In genomic region chr3:131386429-131386926, GRCh38 we compare ENCODE assay signal across 9 cellular contexts. TPM values are rescaled to one million over a fixed set of nuclear protein-coding genes. Genes with fewer than 3 reads are reported as not detected.
A peak's percentile ranks its signal among the peaks of the same experiment; 100 is the strongest.
DNase-seq lines count a peak whose midpoint lies in the region; ATAC-seq, FAIRE-seq and TF ChIP-seq lines count a peak whose summit lies in the region.
"Had no signal": no experiment of that assay in that cellular context is flagged by ENCODE, and none has a peak within 500 bp of the region (broad histone marks: within the 10 kb centered on the region; RNA-seq: fewer than 3 reads in every experiment).

No MANE protein-coding gene starts in this region.

- ATAC-seq in K562 (no peak), GM18519 (IDR thresholded peaks at IDR 0.05; ENCODE audit: low FRiP score, unreplicated experiment) (no peak), HG02852 (IDR thresholded peaks at IDR 0.05; ENCODE audit: unreplicated experiment) (no peak)
- ATAC-seq: PC-3 had no signal

- TF ChIP-seq EP300 in K562 (IDR thresholded peaks at IDR 0.05; ENCODE audit: low read length) (no peak), suprapubic skin (IDR thresholded peaks at IDR 0.05) (no peak)

- peaks cover 12% of the 10 kb centered on the region; the same call in 2 of the 3 replicates for H3K79me2 ChIP-seq in K562 (ENCODE audit: control insufficient read depth, insufficient read depth, low read length)

- no peaks in the 10 kb centered on the region for H4K20me1 ChIP-seq in K562 (replicated peaks; ENCODE audit: control insufficient read depth, insufficient read depth, low read length)

- peaks cover 14% of the 10 kb centered on the region; the same call in 2 of the 3 replicates for H3K36me3 ChIP-seq in K562 (ENCODE audit: control insufficient read depth, insufficient read depth, low read length)
- peaks cover 13% of the 10 kb centered on the region for H3K36me3 ChIP-seq in suprapubic skin

- H3K4me1 ChIP-seq in K562 (replicated peaks in 1 of 2; ENCODE audit: control insufficient read depth in 2 of 2, insufficient read depth in 2 of 2, low read length in 2 of 2) = peaks cover 0 to 7% of the 10 kb centered on the region in 2 experiments; a peak in 1 of 5 replicates
- H3K4me1 ChIP-seq in suprapubic skin = peaks cover 40% of the 10 kb centered on the region

- H3K9me3 ChIP-seq in K562 (replicated peaks; ENCODE audit: control insufficient read depth, insufficient read depth, low read depth, low read length) (no peaks in the 10 kb centered on the region), suprapubic skin (no peaks in the 10 kb centered on the region)

- H3K4me3 ChIP-seq in K562 (no peak overlapping the region), lower leg skin (ENCODE audit: low read depth, poor library complexity, severe bottlenecking) (no peak overlapping the region), suprapubic skin (no peak overlapping the region)

- no peak for TF ChIP-seq CTCF in K562 (IDR thresholded peaks at IDR 0.05 in 2 of 3, conservative IDR thresholded peaks at IDR 0.05 in 1 of 3; ENCODE audit: insufficient read depth in 2 of 3, low read depth in 1 of 3, low read length in 3 of 3)
- TF ChIP-seq CTCF in lower leg skin (IDR thresholded peaks at IDR 0.05) = no peak
- TF ChIP-seq CTCF in suprapubic skin (IDR thresholded peaks at IDR 0.05) = no peak

- BruUV-seq in K562 (replicated peaks; lab: Mats Ljungman, UMichigan) = no TSS peak

- H3K27ac ChIP-seq in K562 (ENCODE audit: extremely low read depth, low read depth, low read length) (no peak overlapping the region), suprapubic skin (peak overlapping the region; percentile 63)

- no peak for TF ChIP-seq RAD21 in K562 (CRISPR knock-in tag; conservative IDR thresholded peaks at IDR 0.05 in 1 of 2, IDR thresholded peaks at IDR 0.05 in 1 of 2)

- DNase-seq in NOMO-1 (lab: John Stamatoyannopoulos, UW; ENCODE audit: unreplicated experiment in 2 of 2) (peak; percentile 96 to 98), K562 (ENCODE audit: extremely low read depth in 1 of 4, low spot score in 3 of 4) (no peak), lower leg skin (ENCODE audit: low spot score in 2 of 2) (peak; percentile 81 to 93), suprapubic skin (ENCODE audit: low spot score in 2 of 2) (peak; percentile 82 to 88), RCC 7860 (ENCODE audit: low spot score) (no peak)
- DNase-seq in stimulated activated naive CD4-positive, alpha-beta T cell treated with Interleukin-2 at 50 U/mL for 16 hours (lab: John Stamatoyannopoulos, UW) = no peak
- DNase-seq: PC-3 had no signal

- H3K4me2 ChIP-seq in K562 (ENCODE audit: insufficient read depth, low read length) = no peak overlapping the region

- 61% methylated on average over 5 of the region's 5 CpGs for WGBS in K562 (ENCODE audit: insufficient coverage, low coverage, missing lambda C conversion rate)
- 51 to 60% methylated on average over 5 of the region's 5 CpGs for WGBS in lower leg skin, 2 donors
- WGBS in suprapubic skin = 53% methylated on average over 5 of the region's 5 CpGs

- FAIRE-seq in K562 (lab: Jason Lieb, UNC) (no peak), RCC 7860 (lab: Jason Lieb, UNC) (no peak)

- TF ChIP-seq POLR2A in K562 (conservative IDR thresholded peaks at IDR 0.05) = no peak
- TF ChIP-seq POLR2A in lower leg skin (IDR thresholded peaks at IDR 0.05) = no peak
- TF ChIP-seq POLR2A in suprapubic skin (IDR thresholded peaks at IDR 0.05) = no peak

- CTCF ChIA-PET in K562 (lab: Yijun Ruan, JAX; ENCODE audit: low intra/inter-chr PET ratio) = no interaction called here

- no peaks in the 10 kb centered on the region for H3K9me1 ChIP-seq in K562 (ENCODE audit: control insufficient read depth, insufficient read depth, low read length)

- POLR2A ChIA-PET in K562 (lab: Yijun Ruan, JAX) = interaction anchor here (0.6 kb wide), 1 partner anchor 471 kb away, joined by 3 read pairs; no protein-coding TSS in a partner anchor

- H2AFZ ChIP-seq in K562 (ENCODE audit: low read depth, low read length) = no peak overlapping the region

- H3K27me3 ChIP-seq in K562 (ENCODE audit: control insufficient read depth in 2 of 2, insufficient read depth in 2 of 2, low read length in 2 of 2) (no peaks in the 10 kb centered on the region), suprapubic skin (no peaks in the 10 kb centered on the region)

- in situ Hi-C loops in K562 (cut with MboI) = no loop called here

- intact Hi-C loops in K562 (cut with micrococcal nuclease) = no loop called here
- intact Hi-C loops in lower leg skin (cut with DNase I; ENCODE audit: low total_unique reads) = no loop called here

- H3K9ac ChIP-seq in K562 (ENCODE audit: insufficient read depth in 1 of 2, low read depth in 2 of 2, low read length in 2 of 2) = no peak overlapping the region

TF ChIP-seq in K562, 482 proteins besides CTCF, POLR2A, EP300 and RAD21:
- TF ChIP-seq SMAD2 (IDR thresholded peaks at IDR 0.05; ENCODE audit: low read depth, low read length) (no peak), CSDE1 (IDR thresholded peaks at IDR 0.05) (no peak), RCOR1 (IDR thresholded peaks at IDR 0.05; ENCODE audit: borderline replicate concordance in 1 of 2, low read depth in 2 of 2, low read length in 2 of 2) (0 out of 4 replicates have a peak, but pooled peaks of 1 of the 2 experiments have one; percentile 40), KDM5B (IDR thresholded peaks at IDR 0.05; ENCODE audit: insufficient replicate concordance, low read depth, low read length) (no peak), SPI1 (IDR thresholded peaks at IDR 0.05; ENCODE audit: borderline replicate concordance, low read depth, low read length) (peak; percentile 49; the same call in 1 of the 2 replicates), SMARCE1 (IDR thresholded peaks at IDR 0.05) (no peak), KDM1A (IDR thresholded peaks at IDR 0.05) (peak; percentile 28 to 33; a peak in 1 of 4 replicates)

RNA-seq across cellular contexts. Expression of gene NUDT16, which starts 4.9 kb away (rescaled TPM):
- 8.4 and 13.0 TPM in 2 replicates for total RNA-seq in K562 (2011; cell fraction: chromatin; rRNA removed; ENCODE audit: low replicate concordance)
- 7.5 and 10.4 TPM in 2 replicates for total RNA-seq in K562 (2011; cell fraction: nucleolus; rRNA removed)
- 12.8 and 14.5 TPM in 2 replicates for total RNA-seq in K562 (2011; cell fraction: nucleoplasm; rRNA removed)
- total RNA-seq in K562 (2014; rRNA removed) = 8.8 and 10.7 TPM in 2 replicates
- total RNA-seq in K562 (2014; rRNA removed; fragmentation: Illumina TruSeq; extraction: Trizol) = 7.5 and 7.6 TPM in 2 replicates
- 7.6 and 7.8 TPM in 2 replicates for total RNA-seq in K562 (2015; rRNA removed; fragmentation: Illumina TruSeq; extraction: Trizol)
- 11.1 and 11.2 TPM in 2 replicates for total RNA-seq in K562 (2021)
- polyA plus RNA-seq in K562 (2011; rRNA removed) = 6.7 and 7.1 TPM in 2 replicates
- 6.5 and 7.8 TPM in 2 replicates for polyA plus RNA-seq in K562 (2011; cell fraction: cytosol; rRNA removed)
- polyA plus RNA-seq in K562 (2011; cell fraction: nucleus; rRNA removed) = 12.2 and 13.5 TPM in 2 replicates
- 6.7 and 8.5 TPM in 2 replicates for polyA plus RNA-seq in K562 (2012)
- polyA plus RNA-seq in K562 (2014; fragmentation: Illumina TruSeq; extraction: Trizol) = 8.2 and 8.8 TPM in 2 replicates
- polyA plus RNA-seq in K562 (2014; fragmentation: Nextera tagmentation; extraction: Ambion mirVana) = 1 to 10 TPM; 1.5 to 1.9 TPM
- polyA plus RNA-seq in K562 (2014; rRNA removed) = 9.7 and 11.4 TPM in 2 replicates
- 5.6 and 8.1 TPM in 2 replicates for polyA minus RNA-seq in K562 (2011; rRNA and poly(A)+ RNA removed)
- polyA minus RNA-seq in K562 (2011; cell fraction: cytosol; rRNA and poly(A)+ RNA removed) = 3.3 and 4.9 TPM in 2 replicates
- polyA minus RNA-seq in K562 (2011; cell fraction: nucleus; rRNA and poly(A)+ RNA removed) = 11.3 and 15.4 TPM in 2 replicates
- total RNA-seq in lower leg skin = 10 to 100 TPM; 10.4 to 19.7 (median 12.5) TPM
- total RNA-seq in suprapubic skin = 10 to 100 TPM in 3 of 4 donors, 1 to 10 TPM in 1; 7.6 to 14.5 (median 11.6) TPM

Comparison
In these comparisons a context has a peak if more than half of its experiments do, and no peak if none do; other contexts are left out.
1. DNase-seq: peak in NOMO-1 (2 of 2), lower leg skin (2 of 2) and suprapubic skin (2 of 2); none in K562 (0 of 4), stimulated activated naive CD4-positive, alpha-beta T cell treated with Interleukin-2 at 50 U/mL for 16 hours (single experiment) and RCC 7860 (single experiment).